In genomic region chr18:57776354-57776753, GRCh38 we compare ENCODE assay signal across 11 cellular contexts. TPM values are rescaled to one million over a fixed set of nuclear protein-coding genes. Genes with fewer than 3 reads are reported as not detected.
A peak's percentile ranks its signal among the peaks of the same experiment; 100 is the strongest.
DNase-seq lines count a peak whose midpoint lies in the region; ATAC-seq and TF ChIP-seq lines count a peak whose summit lies in the region.
"Had no signal": no experiment of that assay in that cellular context is flagged by ENCODE, and none has a peak within 500 bp of the region (broad histone marks: within the 10 kb centered on the region; RNA-seq: fewer than 3 reads in every experiment).

No MANE protein-coding gene starts in this region.

- no peaks in the 10 kb centered on the region for H3K36me3 ChIP-seq in colonic mucosa
- no peaks in the 10 kb centered on the region for H3K36me3 ChIP-seq in sigmoid colon

- H3K4me3 ChIP-seq in colonic mucosa (no peak overlapping the region), sigmoid colon (no peak overlapping the region)
- H3K4me3 ChIP-seq: mucosa of descending colon had no signal

- H3K27me3 ChIP-seq in colonic mucosa = no peaks in the 10 kb centered on the region
- H3K27me3 ChIP-seq in sigmoid colon = no peaks in the 10 kb centered on the region

- peak; percentile 9 for DNase-seq in stimulated activated CD4-positive, alpha-beta T cell treated with anti-CD3 and anti-CD28 coated beads, Interleukin-2, amount 100 ng/mL, for 4 hours (ENCODE audit: low read depth)
- DNase-seq in stimulated activated CD4-positive, alpha-beta T cell treated with anti-CD3 and anti-CD28 coated beads, Interleukin-4, amount 100 ng/mL, for 1 hour = no peak
- DNase-seq in colonic mucosa (no peak), sigmoid colon (no peak), dermis blood vessel endothelial cell (no peak), NCI-H187 treated with DMSO at 0.1 percent for 48 hours (lab: John Stamatoyannopoulos, UW) (no peak)
- DNase-seq: activated CD4-positive, alpha-beta T cell treated with anti-CD3 and anti-CD28 coated beads, Interleukin-2, amount 50 U/mL, for 48 hours; mucosa of descending colon; retina had no signal

- TF ChIP-seq CTCF in colonic mucosa (IDR thresholded peaks at IDR 0.05) = no peak
- no peak for TF ChIP-seq CTCF in sigmoid colon (IDR thresholded peaks at IDR 0.05)

- intact Hi-C loops in colonic mucosa (cut with DNase I) = no loop called here
- intact Hi-C loops in sigmoid colon (cut with DNase I) = no loop called here

- H3K9me3 ChIP-seq in colonic mucosa (no peaks in the 10 kb centered on the region), sigmoid colon (no peaks in the 10 kb centered on the region)
- H3K9me3 ChIP-seq: mucosa of descending colon had no signal

- TF ChIP-seq POLR2A in sigmoid colon (IDR thresholded peaks at IDR 0.05) = no peak

- ATAC-seq in HG02678 (IDR thresholded peaks at IDR 0.05; ENCODE audit: unreplicated experiment) = no peak
- no peak for ATAC-seq in HG03159 (IDR thresholded peaks at IDR 0.05; ENCODE audit: unreplicated experiment)

- 71 to 73% methylated on average over 3 of the region's 3 CpGs for WGBS in sigmoid colon, 2 donors

- H3K9ac ChIP-seq in colonic mucosa (ENCODE audit: low read depth in 2 of 2, low read length in 2 of 2) = no peak overlapping the region

- H3K27ac ChIP-seq in colonic mucosa = peak overlapping the region; percentile 11
- peak overlapping the region; percentile 40 to 63 (median 52) for H3K27ac ChIP-seq in sigmoid colon

- H3K4me1 ChIP-seq in colonic mucosa = peaks cover 36% of the 10 kb centered on the region
- H3K4me1 ChIP-seq in sigmoid colon = peaks cover 0 to 55% (median 37%) of the 10 kb centered on the region in 4 donors

- TF ChIP-seq EP300 in sigmoid colon (IDR thresholded peaks at IDR 0.05) = no peak

RNA-seq across cellular contexts. Expression of gene ATP8B1, which starts 26.8 kb away (rescaled TPM):
- 100 to 1,000 TPM; 263 to 359 TPM for total RNA-seq in colonic mucosa
- total RNA-seq in sigmoid colon = 10 to 100 TPM in 2 of 4 donors, 1 to 10 TPM in 2; 8.1 to 18.0 (median 11.6) TPM
- polyA plus RNA-seq in sigmoid colon = 10 to 100 TPM; 24.0 to 94.1 (median 24.3) TPM
- total RNA-seq in dermis blood vessel endothelial cell = 51.1 and 72.5 TPM in 2 replicates
